14 cellular contexts compared by ENCODE assay signal in the genomic region with DNA sequence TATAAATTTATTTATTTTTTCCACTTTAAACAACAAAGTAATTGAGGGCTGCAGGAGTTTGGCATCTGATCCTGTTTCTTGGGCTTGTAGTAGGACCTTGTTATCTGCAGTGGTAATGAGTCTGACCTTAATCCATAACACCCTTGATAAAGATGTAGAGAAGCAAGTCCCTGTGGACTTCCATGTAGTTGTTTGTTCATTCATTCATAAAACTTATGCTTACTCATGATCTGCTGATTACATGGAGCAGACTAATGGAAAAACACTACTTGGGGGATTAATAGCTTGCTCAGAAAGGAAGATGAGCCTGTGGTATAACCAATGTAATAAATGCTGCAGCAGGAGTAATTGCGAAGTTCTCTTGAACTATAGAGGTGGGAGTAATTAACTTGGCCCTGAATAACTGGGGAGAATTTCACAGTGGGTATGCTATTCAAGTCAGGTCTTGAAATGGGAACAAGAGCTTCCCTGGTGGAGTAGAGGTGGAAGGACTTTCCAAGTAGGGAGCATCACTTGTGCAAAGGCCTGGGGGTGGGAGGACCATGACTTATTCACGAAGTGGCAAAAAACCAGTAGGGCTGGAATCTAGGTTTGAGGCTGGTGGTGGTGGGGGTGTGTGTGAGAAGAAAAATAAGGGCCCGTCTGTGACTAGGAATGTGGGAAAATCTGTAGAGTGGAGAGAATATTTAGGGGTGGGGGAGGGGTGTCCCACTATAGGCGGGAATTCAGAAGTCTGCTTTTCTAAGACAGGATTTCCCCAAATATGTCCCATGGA.
DNase-seq lines count a peak whose midpoint lies in the region; ATAC-seq and TF ChIP-seq lines count a peak whose summit lies in the region.
"Had no signal": no experiment of that assay in that cellular context is flagged by ENCODE, and none has a peak within 500 bp of the region (broad histone marks: within the 10 kb centered on the region; RNA-seq: fewer than 3 reads in every experiment).

No MANE protein-coding gene starts in this region.

- H3K27me3 ChIP-seq in GM23248 (replicated peaks; ENCODE audit: insufficient read depth) (no peaks in the 10 kb centered on the region), skeletal muscle satellite cell (ENCODE audit: control insufficient read depth, insufficient read depth, low read length) (no peaks in the 10 kb centered on the region)

- H3K9ac ChIP-seq in GM23248: no peak overlapping the region
- H3K9ac ChIP-seq in skeletal muscle satellite cell (ENCODE audit: low read depth, low read length): peak overlapping the region; percentile 32

- H3F3A ChIP-seq in GM23248 (ENCODE audit: insufficient read depth): peaks cover 37% of the 10 kb centered on the region; the same call in 1 of the 2 replicates

- H2AFZ ChIP-seq in GM23248: no peak overlapping the region

- 94 to 99% methylated on average over 4 of the region's 4 CpGs for WGBS in GM23248 (ENCODE audit: low coverage in 1 of 2, low lambda C conversion rate in 2 of 2, missing lambda C conversion rate in 2 of 2), 2 experiments

- H3K36me3 ChIP-seq in GM23248 (ENCODE audit: low read depth): no peaks in the 10 kb centered on the region
- H3K36me3 ChIP-seq in skeletal muscle satellite cell (ENCODE audit: insufficient read depth, low read length): no peaks in the 10 kb centered on the region
- H3K36me3 ChIP-seq: WERI-Rb-1 had no signal

- H3K9me3 ChIP-seq in GM23248 (ENCODE audit: low read depth) (no peaks in the 10 kb centered on the region), skeletal muscle satellite cell (replicated peaks; ENCODE audit: low read length) (no peaks in the 10 kb centered on the region)

- H4K20me1 ChIP-seq in GM23248 (ENCODE audit: insufficient read depth): no peaks in the 10 kb centered on the region

- TF ChIP-seq CTCF in VCaP (conservative IDR thresholded peaks at IDR 0.05): no peak

- H3K4me3 ChIP-seq in GM23248 (no peak overlapping the region), skeletal muscle satellite cell (ENCODE audit: low read length) (no peak overlapping the region)

- no peaks in the 10 kb centered on the region for H3K9me2 ChIP-seq in GM23248 (ENCODE audit: insufficient read depth)

- no peak for ATAC-seq in HG02973 (IDR thresholded peaks at IDR 0.05; ENCODE audit: unreplicated experiment)
- ATAC-seq in GM21723 (IDR thresholded peaks at IDR 0.05; ENCODE audit: unreplicated experiment): no peak
- ATAC-seq: activated T-helper 17 cell treated with anti-CD3 and anti-CD28 coated beads, Interleukin-2, amount 50 U/mL, for 72 hours; esophagus mucosa had no signal

- in situ Hi-C loops in GM23248 (cut with MboI): no loop called here

- DNase-seq in GM23248 (peak; percentile 74), foreskin melanocyte (peak; percentile 64), midbrain (lab: John Stamatoyannopoulos, UW) (no peak), T-helper 2 cell (no peak)
- DNase-seq: activated CD8-positive, alpha-beta memory T cell treated with anti-CD3 and anti-CD28 coated beads for 24 hours; NCI-H1436 treated with DMSO at 0.1 percent for 48 hours; stimulated activated CD4-positive, alpha-beta T cell treated with anti-CD3 and anti-CD28 coated beads, Interleukin-1b, Interleukin-23, amount 100 ng/mL, for 48 hours; WERI-Rb-1 had no signal

- H3K4me2 ChIP-seq in GM23248 (ENCODE audit: unreplicated experiment) (peak overlapping the region; percentile 45), skeletal muscle satellite cell (ENCODE audit: low read length) (peak overlapping the region; percentile 7)

- H3K27ac ChIP-seq in GM23248 (peak overlapping the region; percentile 67), VCaP (peak overlapping the region; percentile 39; the same call in 1 of the 2 replicates)
- H3K27ac ChIP-seq: WERI-Rb-1 had no signal

- peaks cover 59% of the 10 kb centered on the region for H3K4me1 ChIP-seq in GM23248 (ENCODE audit: insufficient read depth)
- peaks cover 71% of the 10 kb centered on the region for H3K4me1 ChIP-seq in skeletal muscle satellite cell (ENCODE audit: control insufficient read depth, insufficient read depth, low read length)

- no peaks in the 10 kb centered on the region for H3K79me2 ChIP-seq in GM23248 (ENCODE audit: insufficient read depth)

Comparison
In these comparisons a context has a peak if more than half of its experiments do, and no peak if none do; other contexts are left out.
1. DNase-seq: peak in GM23248 (single experiment) and foreskin melanocyte (single experiment); none in midbrain (single experiment) and T-helper 2 cell (0 of 5).